In genomic region chr10:78023741-78024140, GRCh38 we compare ENCODE assay signal across 29 cellular contexts.
"Had no signal": no experiment of that assay in that cellular context is flagged by ENCODE, and none has a peak within 500 bp of the region (broad histone marks: within the 10 kb centered on the region; RNA-seq: fewer than 3 reads in every experiment).

No MANE protein-coding gene starts in this region.

- H3K9me3 ChIP-seq: colonic mucosa, esophagus muscularis mucosa, esophagus squamous epithelium, gastrocnemius medialis, gastroesophageal sphincter, heart left ventricle, heart right ventricle had no signal

- FAIRE-seq: endometrium, endothelial cell of umbilical vein, frontal cortex had no signal

- H3K27ac ChIP-seq: colonic mucosa, coronary artery, dorsolateral prefrontal cortex, epithelial cell of prostate, esophagus muscularis mucosa, esophagus squamous epithelium, foreskin keratinocyte, gastrocnemius medialis, gastroesophageal sphincter, heart left ventricle, heart right ventricle, hepatocyte had no signal

- H3K27ac Mint-ChIP-seq: dendritic cell treated with granulocyte-macrophage colony-stimulating factor and Interleukin-4, amounts not matched to agents 40 ng/mL and 50 ng/mL, for 4 days; endodermal cell had no signal

- H2AFZ ChIP-seq: hepatocyte had no signal

- DNase-seq: colonic mucosa; cortex of kidney; dermis blood vessel endothelial cell; dorsolateral prefrontal cortex; effector CD4-positive, alpha-beta T cell; effector CD8-positive, alpha-beta T cell; effector memory CD4-positive, alpha-beta T cell; effector memory CD8-positive, alpha-beta T cell; endodermal cell; erythroblast; esophagus squamous epithelium; foreskin fibroblast; foreskin keratinocyte; foreskin melanocyte; gastrocnemius medialis; glutamatergic neuron; head of caudate nucleus; heart left ventricle; heart right ventricle; hippocampal formation had no signal

- ATAC-seq: effector memory CD8-positive, alpha-beta T cell; foreskin keratinocyte; gastrocnemius medialis; gastroesophageal sphincter; heart left ventricle; heart right ventricle had no signal

- H3K4me2 ChIP-seq: hepatocyte had no signal

- H3K27me3 ChIP-seq: colonic mucosa, dorsolateral prefrontal cortex, esophagus muscularis mucosa, esophagus squamous epithelium, foreskin keratinocyte, gastrocnemius medialis, gastroesophageal sphincter, heart left ventricle, heart right ventricle, hepatocyte had no signal

- H3K4me3 ChIP-seq: colonic mucosa, coronary artery, dorsolateral prefrontal cortex, esophagus muscularis mucosa, esophagus squamous epithelium, gastrocnemius medialis, gastroesophageal sphincter, heart left ventricle, heart right ventricle, hepatocyte had no signal

- H3K4me3 Mint-ChIP-seq: dendritic cell treated with granulocyte-macrophage colony-stimulating factor and Interleukin-4, amounts not matched to agents 40 ng/mL and 50 ng/mL, for 4 days; effector memory CD8-positive, alpha-beta T cell; endodermal cell had no signal

- H3K9me3 Mint-ChIP-seq: dendritic cell treated with granulocyte-macrophage colony-stimulating factor and Interleukin-4, amounts not matched to agents 40 ng/mL and 50 ng/mL, for 4 days; effector memory CD8-positive, alpha-beta T cell; endodermal cell had no signal

- H3K27me3 Mint-ChIP-seq: dendritic cell treated with granulocyte-macrophage colony-stimulating factor and Interleukin-4, amounts not matched to agents 40 ng/mL and 50 ng/mL, for 4 days; effector memory CD8-positive, alpha-beta T cell had no signal
